ENCODE assay signal across 28 cellular contexts in the genomic region with DNA sequence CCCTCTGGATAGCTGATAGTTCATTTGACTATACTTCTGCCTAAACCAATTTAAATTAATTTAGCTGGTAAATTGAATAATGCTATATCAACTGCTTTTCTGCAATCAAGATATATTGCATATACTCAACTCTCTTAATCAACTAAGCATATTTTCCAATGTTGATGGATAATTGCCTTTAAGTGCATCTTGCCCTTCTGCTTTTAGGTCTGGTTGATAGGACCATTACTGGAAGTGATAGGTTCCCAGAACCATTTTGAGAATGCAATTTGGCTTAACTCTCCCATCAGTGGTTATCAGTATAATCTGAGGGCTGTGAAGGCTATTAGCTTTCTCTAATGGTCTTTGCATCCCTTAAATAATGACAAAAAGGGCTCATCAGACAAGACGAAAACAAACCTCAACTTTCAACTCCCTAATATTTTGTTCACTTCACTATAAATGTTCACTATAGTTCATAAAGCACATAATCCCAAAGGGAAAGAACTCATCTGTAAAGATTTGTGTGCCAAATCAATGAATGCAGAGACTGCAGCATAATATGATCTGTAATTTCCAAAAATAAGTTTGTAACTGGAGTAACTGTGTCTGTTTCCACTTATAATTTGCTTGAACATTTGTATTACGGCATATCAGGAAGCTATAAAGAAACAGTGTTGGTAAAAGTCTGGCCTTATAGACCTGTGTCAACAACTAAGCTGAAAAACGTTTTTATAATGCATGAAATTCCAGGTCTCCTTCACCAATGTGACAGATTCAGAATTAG.
"Had no signal": no experiment of that assay in that cellular context is flagged by ENCODE, and none has a peak within 500 bp of the region (broad histone marks: within the 10 kb centered on the region; RNA-seq: fewer than 3 reads in every experiment).

No MANE protein-coding gene starts in this region.

- ATAC-seq: activated CD8-positive, alpha-beta memory T cell treated with anti-CD3 and anti-CD28 coated beads, Interleukin-2, amount 10 ng/mL, durations not matched to agents 7 days and 5 days; activated naive CD4-positive, alpha-beta T cell treated with anti-CD3 and anti-CD28 coated beads, Interleukin-2, amount 50 U/mL, for 72 hours; activated naive CD8-positive, alpha-beta T cell treated with anti-CD3 and anti-CD28 coated beads, Interleukin-2, amount 50 U/mL, for 24 hours; T-cell had no signal

- H3K36me3 Mint-ChIP-seq: activated CD8-positive, alpha-beta memory T cell treated with anti-CD3 and anti-CD28 coated beads, Interleukin-2, amount 10 ng/mL, durations not matched to agents 7 days and 5 days; activated naive CD4-positive, alpha-beta T cell treated with anti-CD3 and anti-CD28 coated beads, Interleukin-2, amount 50 U/mL, for 72 hours; T-cell had no signal

- H3K4me2 ChIP-seq: KMS-11 had no signal

- H3K9ac ChIP-seq: KMS-11 had no signal

- H3K27me3 Mint-ChIP-seq: activated B cell treated with CpG ODN at 0.5 μM for 24 hours; activated CD4-positive, alpha-beta T cell treated with anti-CD3 and anti-CD28 coated beads, Interleukin-2, amount 10 ng/mL, durations not matched to agents 24 days and 14 days; activated CD8-positive, alpha-beta memory T cell treated with anti-CD3 and anti-CD28 coated beads, Interleukin-2, amount 10 ng/mL, durations not matched to agents 7 days and 5 days; activated naive CD8-positive, alpha-beta T cell treated with anti-CD3 and anti-CD28 coated beads, Interleukin-2, amount 50 U/mL, for 24 hours; activated T-cell treated with anti-CD3 and anti-CD28 coated beads, Interleukin-2, amount 50 U/mL, for 24 hours had no signal

- H3K36me3 ChIP-seq: brain microvascular endothelial cell, cardiac muscle cell, Peyer's patch, SJCRH30 had no signal

- H3K4me3 ChIP-seq: cardiac muscle cell, Peyer's patch, SJCRH30 had no signal

- H3K27me3 ChIP-seq: brain microvascular endothelial cell, cardiac muscle cell, Peyer's patch, SJCRH30 had no signal

- H3K4me1 Mint-ChIP-seq: activated B cell treated with CpG ODN at 0.5 μM for 24 hours; activated CD4-positive, alpha-beta T cell treated with anti-CD3 and anti-CD28 coated beads, Interleukin-2, amount 10 ng/mL, durations not matched to agents 24 days and 14 days; activated CD8-positive, alpha-beta memory T cell treated with anti-CD3 and anti-CD28 coated beads, Interleukin-2, amount 10 ng/mL, durations not matched to agents 7 days and 5 days; activated naive CD8-positive, alpha-beta T cell treated with anti-CD3 and anti-CD28 coated beads, Interleukin-2, amount 50 U/mL, for 24 hours; T-cell had no signal

- H3K4me3 Mint-ChIP-seq: activated B cell treated with CpG ODN at 0.5 μM for 24 hours; activated CD4-positive, alpha-beta T cell treated with anti-CD3 and anti-CD28 coated beads, Interleukin-2, amount 10 ng/mL, durations not matched to agents 24 days and 14 days; activated CD8-positive, alpha-beta memory T cell treated with anti-CD3 and anti-CD28 coated beads, Interleukin-2, amount 10 ng/mL, durations not matched to agents 7 days and 5 days; activated naive CD8-positive, alpha-beta T cell treated with anti-CD3 and anti-CD28 coated beads, Interleukin-2, amount 50 U/mL, for 24 hours; activated T-cell treated with anti-CD3 and anti-CD28 coated beads, Interleukin-2, amount 50 U/mL, for 24 hours; activated T-helper 1 cell treated with anti-CD3 and anti-CD28 coated beads, Interleukin-12 subunit alpha, Interleukin-12 subunit beta, Interleukin-2, Interleukin-4 antibody, amounts not matched to agents 30 ng/mL and 10 ng/mL and 1 ng/mL, durations not matched to agents 14 hours and 24 hours and 36 hours; T-cell had no signal

- H3K4me1 ChIP-seq: Peyer's patch, SJCRH30 had no signal

- H3K9me3 ChIP-seq: Peyer's patch, SJCRH30 had no signal

- H3K9me3 Mint-ChIP-seq: activated B cell treated with CpG ODN at 0.5 μM for 24 hours; activated CD4-positive, alpha-beta T cell treated with anti-CD3 and anti-CD28 coated beads, Interleukin-2, amount 10 ng/mL, durations not matched to agents 24 days and 14 days; activated naive CD4-positive, alpha-beta T cell treated with anti-CD3 and anti-CD28 coated beads, Interleukin-2, amount 50 U/mL, for 72 hours; activated naive CD8-positive, alpha-beta T cell treated with anti-CD3 and anti-CD28 coated beads, Interleukin-2, amount 50 U/mL, for 24 hours; activated T-cell treated with anti-CD3 and anti-CD28 coated beads, Interleukin-2, amount 50 U/mL, for 24 hours; activated T-helper 1 cell treated with anti-CD3 and anti-CD28 coated beads, Interleukin-12 subunit alpha, Interleukin-12 subunit beta, Interleukin-2, Interleukin-4 antibody, amounts not matched to agents 30 ng/mL and 10 ng/mL and 1 ng/mL, durations not matched to agents 14 hours and 24 hours and 36 hours had no signal

- H3K27ac ChIP-seq: brain microvascular endothelial cell, cardiac muscle cell, KMS-11, Peyer's patch, RWPE1, SJCRH30 had no signal

- H3K27ac Mint-ChIP-seq: activated B cell treated with CpG ODN at 0.5 μM for 24 hours; activated CD4-positive, alpha-beta T cell treated with anti-CD3 and anti-CD28 coated beads, Interleukin-2, amount 10 ng/mL, durations not matched to agents 24 days and 14 days; activated CD8-positive, alpha-beta memory T cell treated with anti-CD3 and anti-CD28 coated beads, Interleukin-2, amount 10 ng/mL, durations not matched to agents 7 days and 5 days; activated naive CD4-positive, alpha-beta T cell treated with anti-CD3 and anti-CD28 coated beads, Interleukin-2, amount 50 U/mL, for 72 hours; activated naive CD8-positive, alpha-beta T cell treated with anti-CD3 and anti-CD28 coated beads, Interleukin-2, amount 50 U/mL, for 24 hours; activated T-cell treated with anti-CD3 and anti-CD28 coated beads, Interleukin-2, amount 50 U/mL, for 24 hours; activated T-helper 1 cell treated with anti-CD3 and anti-CD28 coated beads, Interleukin-12 subunit alpha, Interleukin-12 subunit beta, Interleukin-2, Interleukin-4 antibody, amounts not matched to agents 30 ng/mL and 10 ng/mL and 1 ng/mL, durations not matched to agents 14 hours and 24 hours and 36 hours; T-cell had no signal

- DNase-seq: activated B cell treated with CpG ODN at 0.5 μM for 24 hours; activated CD4-positive, alpha-beta T cell treated with anti-CD3 and anti-CD28 coated beads for 1 hour; activated CD4-positive, alpha-beta T cell treated with anti-CD3 and anti-CD28 coated beads, Interleukin-2, amount 10 ng/mL, durations not matched to agents 24 days and 14 days; activated CD4-positive, alpha-beta T cell treated with anti-CD3 and anti-CD28 coated beads, Interleukin-2, amount 50 U/mL, for 48 hours; activated CD8-positive, alpha-beta memory T cell treated with anti-CD3 and anti-CD28 coated beads, Interleukin-2, amount 10 ng/mL, durations not matched to agents 7 days and 5 days; activated effector memory CD4-positive, alpha-beta T cell treated with Interleukin-2 at 50 U/mL for 16 hours; activated naive CD4-positive, alpha-beta T cell; activated naive CD8-positive, alpha-beta T cell treated with anti-CD3 and anti-CD28 coated beads, Interleukin-2, amount 50 U/mL, for 24 hours; activated T-cell treated with anti-CD3 and anti-CD28 coated beads, Interleukin-2, amount 50 U/mL, for 24 hours; amygdala; brain microvascular endothelial cell; MV-4-11; NCI-H1105; NCI-H1436; NCI-H1694 treated with DMSO at 0.1 percent for 48 hours; NCI-H2029 treated with DMSO at 0.1 percent for 48 hours; NCI-H510A treated with DMSO at 0.1 percent for 48 hours; Peyer's patch; Right ventricle myocardium superior; SJCRH30; T-cell; T-helper 2 cell; T1000 had no signal
